Comparison of ENCODE assay signal across 14 cellular contexts in the genomic region with DNA sequence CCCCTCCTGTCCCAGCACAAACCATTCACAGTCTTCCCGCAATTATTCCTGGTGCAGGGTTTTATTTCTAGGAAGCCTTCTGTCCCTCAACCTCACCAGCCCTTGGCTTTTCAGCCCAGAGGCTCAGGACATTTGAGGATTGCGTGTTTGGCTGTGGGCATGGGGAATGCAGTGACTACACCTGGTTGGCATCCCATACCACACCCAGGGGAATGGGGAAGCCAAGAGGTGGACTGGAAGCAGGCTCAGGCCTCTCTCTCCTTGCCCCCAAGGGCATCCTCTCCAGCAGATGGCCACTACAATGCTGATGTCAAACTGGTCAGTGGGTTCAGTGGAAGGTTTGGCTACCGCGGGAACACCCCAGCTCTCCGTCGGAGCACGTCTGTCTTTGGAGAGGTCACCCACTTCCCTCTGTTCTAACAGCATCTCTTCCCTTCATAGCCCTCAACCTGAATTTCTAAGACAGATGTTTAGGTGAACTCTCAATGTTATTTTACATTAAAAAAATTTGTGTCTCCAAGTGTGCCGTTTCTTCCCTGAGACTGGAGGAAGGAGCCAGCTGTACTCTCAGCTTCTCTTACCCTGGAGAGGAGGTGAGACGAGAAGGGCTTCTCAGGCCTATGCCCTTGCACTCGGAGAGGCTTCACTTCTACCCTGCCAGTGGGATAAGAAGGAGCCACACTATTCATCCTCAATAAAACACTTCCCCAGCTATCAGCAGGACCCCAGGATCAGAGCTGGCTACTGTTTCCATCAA. TPM values are rescaled to one million over a fixed set of nuclear protein-coding genes. Genes with fewer than 3 reads are reported as not detected.
DNase-seq lines count a peak whose midpoint lies in the region; TF ChIP-seq lines count a peak whose summit lies in the region.
"Had no signal": no experiment of that assay in that cellular context is flagged by ENCODE, and none has a peak within 500 bp of the region (broad histone marks: within the 10 kb centered on the region; RNA-seq: fewer than 3 reads in every experiment).

No MANE protein-coding gene starts in this region.

- peak overlapping the region; percentile 48 for H4K8ac ChIP-seq in neuronal stem cell (ENCODE audit: low read depth, low read length)

- no peak overlapping the region for H2BK15ac ChIP-seq in neuronal stem cell (ENCODE audit: low read length)

- no peaks in the 10 kb centered on the region for H3K27me3 Mint-ChIP-seq in chondrocyte (ENCODE audit: low read depth)
- no peaks in the 10 kb centered on the region for H3K27me3 Mint-ChIP-seq in activated CD4-positive, alpha-beta memory T cell treated with anti-CD3 and anti-CD28 coated beads for 36 hours
- H3K27me3 Mint-ChIP-seq: activated B cell treated with CpG ODN at 0.5 μM for 24 hours; brain; natural killer cell treated with Interleukin-12 subunit alpha and Interleukin-12 subunit beta and Interleukin-15 and Interleukin-18, amount 100 ng/mL, for 72 hours had no signal

- peaks cover 0 to 8% of the 10 kb centered on the region in 2 donors for H3K36me3 ChIP-seq in neuronal stem cell (replicated peaks in 1 of 2; ENCODE audit: control insufficient read depth in 2 of 2, insufficient read depth in 2 of 2, low read length in 2 of 2)

- peaks cover 24% of the 10 kb centered on the region for H3K36me3 Mint-ChIP-seq in chondrocyte (ENCODE audit: low read depth)
- peaks cover 20% of the 10 kb centered on the region for H3K36me3 Mint-ChIP-seq in activated CD4-positive, alpha-beta memory T cell treated with anti-CD3 and anti-CD28 coated beads for 36 hours
- H3K36me3 Mint-ChIP-seq: natural killer cell treated with Interleukin-12 subunit alpha and Interleukin-12 subunit beta and Interleukin-15 and Interleukin-18, amount 100 ng/mL, for 72 hours had no signal

- WGBS in neuronal stem cell (ENCODE audit: extremely low coverage in 2 of 2, insufficient read length in 2 of 2, insufficient replicate concordance in 1 of 2), 2 donors = no CpG with 5 or more reads among the region's 10 CpGs

- H3K4ac ChIP-seq in neuronal stem cell (ENCODE audit: low read length) = no peak overlapping the region

- H2AK5ac ChIP-seq in neuronal stem cell (ENCODE audit: low read depth, low read length) = no peak overlapping the region

- no peak overlapping the region for H2BK120ac ChIP-seq in neuronal stem cell (ENCODE audit: low read depth, low read length)

- TF ChIP-seq CTCF in chondrocyte (IDR thresholded peaks at IDR 0.05) = no peak
- no peak for TF ChIP-seq CTCF in GM10266 (IDR thresholded peaks at IDR 0.05; ENCODE audit: control insufficient read depth, insufficient read depth, low read depth, missing control alignments)

- H3K79me1 ChIP-seq in neuronal stem cell (ENCODE audit: low read depth, low read length) = no peaks in the 10 kb centered on the region

- no peaks in the 10 kb centered on the region for H3K27me3 ChIP-seq in neuronal stem cell (ENCODE audit: control insufficient read depth in 3 of 3, insufficient read depth in 3 of 3, low read depth in 1 of 3, low read length in 3 of 3)

- no peaks in the 10 kb centered on the region for H3K9me3 Mint-ChIP-seq in chondrocyte (ENCODE audit: low read depth)
- H3K9me3 Mint-ChIP-seq in activated CD4-positive, alpha-beta memory T cell treated with anti-CD3 and anti-CD28 coated beads for 36 hours = no peaks in the 10 kb centered on the region
- H3K9me3 Mint-ChIP-seq: activated B cell treated with CpG ODN at 0.5 μM for 24 hours; activated T-cell treated with anti-CD3 and anti-CD28 coated beads, Interleukin-2, amount 50 U/mL, for 72 hours; brain had no signal

- H3K27ac Mint-ChIP-seq in chondrocyte (ENCODE audit: unreplicated experiment) = peak overlapping the region; percentile 66
- no peak overlapping the region for H3K27ac Mint-ChIP-seq in activated CD4-positive, alpha-beta memory T cell treated with anti-CD3 and anti-CD28 coated beads for 36 hours
- H3K27ac Mint-ChIP-seq: activated B cell treated with CpG ODN at 0.5 μM for 24 hours; activated T-cell treated with anti-CD3 and anti-CD28 coated beads, Interleukin-2, amount 50 U/mL, for 72 hours; natural killer cell treated with Interleukin-12 subunit alpha and Interleukin-12 subunit beta and Interleukin-15 and Interleukin-18, amount 100 ng/mL, for 72 hours had no signal

- H3K4me3 Mint-ChIP-seq in chondrocyte (ENCODE audit: unreplicated experiment) = no peak overlapping the region
- no peak overlapping the region for H3K4me3 Mint-ChIP-seq in activated CD4-positive, alpha-beta memory T cell treated with anti-CD3 and anti-CD28 coated beads for 36 hours
- H3K4me3 Mint-ChIP-seq: activated B cell treated with CpG ODN at 0.5 μM for 24 hours; activated T-cell treated with anti-CD3 and anti-CD28 coated beads, Interleukin-2, amount 50 U/mL, for 72 hours; brain; natural killer cell treated with Interleukin-12 subunit alpha and Interleukin-12 subunit beta and Interleukin-15 and Interleukin-18, amount 100 ng/mL, for 72 hours had no signal

- H4K91ac ChIP-seq in neuronal stem cell (ENCODE audit: low read depth, low read length, poor library complexity) = no peak overlapping the region

- peak; percentile 57 for DNase-seq in EH (ENCODE audit: low read depth)
- DNase-seq in NCI-H226 = peak; percentile 93
- DNase-seq in chondrocyte (ENCODE audit: low spot score) = no peak
- no peak for DNase-seq in neuronal stem cell (ENCODE audit: low spot score)
- no peak for DNase-seq in amniotic stem cell (lab: John Stamatoyannopoulos, UW)
- DNase-seq in activated CD4-positive, alpha-beta memory T cell treated with anti-CD3 and anti-CD28 coated beads for 36 hours = no peak
- no peak for DNase-seq in GM10266 (ENCODE audit: extremely low spot score)
- DNase-seq in stimulated activated CD4-positive, alpha-beta T cell treated with anti-CD3 and anti-CD28 coated beads, Interleukin-15, amount 100 ng/mL, for 24 hours = no peak
- DNase-seq: activated B cell treated with CpG ODN at 0.5 μM for 24 hours; activated T-cell treated with anti-CD3 and anti-CD28 coated beads, Interleukin-2, amount 50 U/mL, for 72 hours; effector memory CD4-positive, alpha-beta T cell had no signal

- no peaks in the 10 kb centered on the region for H3K4me1 ChIP-seq in neuronal stem cell (ENCODE audit: control insufficient read depth in 2 of 2, insufficient read depth in 1 of 2, low read depth in 1 of 2, low read length in 2 of 2)

- H3K14ac ChIP-seq in neuronal stem cell (ENCODE audit: low read length) = no peak overlapping the region

- POLR2A ChIA-PET in activated CD4-positive, alpha-beta memory T cell treated with anti-CD3 and anti-CD28 coated beads for 36 hours (lab: Charles Lee) = no interaction called here

- H3K27ac ChIP-seq in neuronal stem cell (replicated peaks; ENCODE audit: low read length) = no peak overlapping the region
- H3K27ac ChIP-seq: C4-2B had no signal

- CTCF ChIA-PET in activated CD4-positive, alpha-beta memory T cell treated with anti-CD3 and anti-CD28 coated beads for 36 hours (lab: Charles Lee) = interaction anchor here (0.6 to 1.2 kb wide), 3 partner anchors 13 to 445 kb away, joined by 3 read pairs; no protein-coding TSS in a partner anchor

- H3K23ac ChIP-seq in neuronal stem cell (ENCODE audit: low read depth, low read length, poor library complexity) = no peak overlapping the region

- intact Hi-C loops in activated CD4-positive, alpha-beta memory T cell treated with anti-CD3 and anti-CD28 coated beads for 36 hours (cut with micrococcal nuclease) = no loop called here

- H3K18ac ChIP-seq in neuronal stem cell (ENCODE audit: low read length) = no peak overlapping the region

- no peak overlapping the region for H3K4me2 ChIP-seq in neuronal stem cell (ENCODE audit: insufficient read depth, low read length, poor library complexity, severe bottlenecking)

- no peak overlapping the region for H3K4me3 ChIP-seq in neuronal stem cell (ENCODE audit: low read length in 2 of 2)

- no peaks in the 10 kb centered on the region for H3K9me3 ChIP-seq in neuronal stem cell (replicated peaks in 1 of 2; ENCODE audit: control insufficient read depth in 2 of 2, insufficient read depth in 1 of 2, low read depth in 1 of 2, low read length in 2 of 2)

- no peak overlapping the region for H2BK12ac ChIP-seq in neuronal stem cell (ENCODE audit: low read length)

- no peak overlapping the region for H2BK5ac ChIP-seq in neuronal stem cell (ENCODE audit: low read length)

- no peak overlapping the region for H2AFZ ChIP-seq in neuronal stem cell (ENCODE audit: low read length)

- peaks cover 14% of the 10 kb centered on the region for H3K4me1 Mint-ChIP-seq in chondrocyte (ENCODE audit: low read depth)
- peaks cover 11% of the 10 kb centered on the region for H3K4me1 Mint-ChIP-seq in activated CD4-positive, alpha-beta memory T cell treated with anti-CD3 and anti-CD28 coated beads for 36 hours (ENCODE audit: low read depth)
- H3K4me1 Mint-ChIP-seq: activated B cell treated with CpG ODN at 0.5 μM for 24 hours had no signal

- H3K9ac ChIP-seq in neuronal stem cell (ENCODE audit: low read depth, low read length, poor library complexity) = no peak overlapping the region

RNA-seq across cellular contexts. Expression of gene DCAF4, which starts 35.5 kb away (rescaled TPM):
- total RNA-seq in chondrocyte = 17.0 to 26.0 TPM (median 23.8 TPM) in 3 replicates
- 9.9 TPM for polyA plus RNA-seq in neuronal stem cell (2013, experiment 1 of 2)
- 9.8 TPM for polyA plus RNA-seq in neuronal stem cell (2013, experiment 2 of 2)
- 10 to 100 TPM; 13.4 to 13.6 TPM for total RNA-seq in activated CD4-positive, alpha-beta memory T cell treated with anti-CD3 and anti-CD28 coated beads for 36 hours

Comparison
In these comparisons a context has a peak if more than half of its experiments do, and no peak if none do; other contexts are left out.
1. DNase-seq: peak in EH (single experiment) and NCI-H226 (single experiment); none in chondrocyte (single experiment), neuronal stem cell (single experiment), amniotic stem cell (single experiment), activated CD4-positive, alpha-beta memory T cell treated with anti-CD3 and anti-CD28 coated beads for 36 hours (single experiment), GM10266 (single experiment) and stimulated activated CD4-positive, alpha-beta T cell treated with anti-CD3 and anti-CD28 coated beads, Interleukin-15, amount 100 ng/mL, for 24 hours (single experiment).